8 cellular contexts compared by ENCODE assay signal in the genomic region with DNA sequence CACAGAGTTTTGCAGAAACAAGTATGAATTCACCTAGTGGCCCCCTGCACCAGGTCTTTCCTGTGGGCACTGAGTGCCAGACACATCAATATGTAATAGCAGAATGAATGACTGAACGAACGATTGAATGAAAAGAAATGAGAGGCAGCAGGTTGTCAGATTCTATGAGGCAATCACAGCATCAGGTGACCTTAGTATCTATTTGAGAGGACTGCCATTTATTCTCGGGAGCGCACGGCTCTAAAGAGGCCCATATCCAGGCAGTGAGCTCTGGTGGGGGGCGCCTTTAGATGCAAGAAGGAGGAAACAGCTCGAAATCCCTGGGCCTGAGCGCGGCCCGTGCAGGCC. TPM values are rescaled to one million over a fixed set of nuclear protein-coding genes. Genes with fewer than 3 reads are reported as not detected.
DNase-seq lines count a peak whose midpoint lies in the region; ATAC-seq and TF ChIP-seq lines count a peak whose summit lies in the region.

No MANE protein-coding gene starts in this region.

- peak overlapping the region; percentile 82 for H3K4me3 Mint-ChIP-seq in activated T-helper 1 cell treated with anti-CD3 and anti-CD28 coated beads, Interleukin-12 subunit alpha, Interleukin-12 subunit beta, Interleukin-2, Interleukin-4 antibody, amounts not matched to agents 30 ng/mL and 10 ng/mL and 1 ng/mL, durations not matched to agents 14 hours and 24 hours and 36 hours
- H3K4me3 Mint-ChIP-seq in stimulated activated naive CD8-positive, alpha-beta T cell treated with anti-CD3 and anti-CD28 coated beads, Interleukin-15, amount 100 ng/mL, for 72 hours, result peak overlapping the region; percentile 92 to 97

- no peak for DNase-seq in GM06990 (ENCODE audit: extremely low read depth, insufficient read length)
- no peak for DNase-seq in activated T-helper 1 cell treated with anti-CD3 and anti-CD28 coated beads, Interleukin-12 subunit alpha, Interleukin-12 subunit beta, Interleukin-2, Interleukin-4 antibody, amounts not matched to agents 30 ng/mL and 10 ng/mL and 1 ng/mL, durations not matched to agents 14 hours and 24 hours and 36 hours (ENCODE audit: low spot score)
- peak; percentile 23 for DNase-seq in iris pigment epithelial cell (ENCODE audit: low read depth)
- no peak for DNase-seq in stimulated activated naive CD8-positive, alpha-beta T cell treated with anti-CD3 and anti-CD28 coated beads, Interleukin-15, amount 100 ng/mL, for 72 hours
- no peak for DNase-seq in stimulated activated CD4-positive, alpha-beta T cell treated with anti-CD3 and anti-CD28 coated beads, Interleukin-2, amount 100 ng/mL, for 24 hours
- no peak for DNase-seq in occipital lobe (lab: John Stamatoyannopoulos, UW)
- DNase-seq in GM10266 (ENCODE audit: extremely low spot score), result no peak

- H3K36me3 Mint-ChIP-seq in activated T-helper 1 cell treated with anti-CD3 and anti-CD28 coated beads, Interleukin-12 subunit alpha, Interleukin-12 subunit beta, Interleukin-2, Interleukin-4 antibody, amounts not matched to agents 30 ng/mL and 10 ng/mL and 1 ng/mL, durations not matched to agents 14 hours and 24 hours and 36 hours (ENCODE audit: low read depth), result peaks cover 1% of the 10 kb centered on the region

- no peak overlapping the region for H3K27ac Mint-ChIP-seq in activated T-helper 1 cell treated with anti-CD3 and anti-CD28 coated beads, Interleukin-12 subunit alpha, Interleukin-12 subunit beta, Interleukin-2, Interleukin-4 antibody, amounts not matched to agents 30 ng/mL and 10 ng/mL and 1 ng/mL, durations not matched to agents 14 hours and 24 hours and 36 hours
- H3K27ac Mint-ChIP-seq in stimulated activated naive CD8-positive, alpha-beta T cell treated with anti-CD3 and anti-CD28 coated beads, Interleukin-15, amount 100 ng/mL, for 72 hours, result peak overlapping the region; percentile 75 to 94

- no peaks in the 10 kb centered on the region for H3K27me3 ChIP-seq in GM06990 (replicated peaks; ENCODE audit: control insufficient read depth, insufficient read depth, low read length)

- peaks cover 8% of the 10 kb centered on the region for H3K36me3 ChIP-seq in GM06990 (ENCODE audit: control insufficient read depth, insufficient read depth, low read length)

- peaks cover 12% of the 10 kb centered on the region for H3K4me1 Mint-ChIP-seq in activated T-helper 1 cell treated with anti-CD3 and anti-CD28 coated beads, Interleukin-12 subunit alpha, Interleukin-12 subunit beta, Interleukin-2, Interleukin-4 antibody, amounts not matched to agents 30 ng/mL and 10 ng/mL and 1 ng/mL, durations not matched to agents 14 hours and 24 hours and 36 hours (ENCODE audit: low read depth)
- H3K4me1 Mint-ChIP-seq in stimulated activated naive CD8-positive, alpha-beta T cell treated with anti-CD3 and anti-CD28 coated beads, Interleukin-15, amount 100 ng/mL, for 72 hours, result peaks cover 14% of the 10 kb centered on the region

- peak; percentile 17 for ATAC-seq in HG02981 (IDR thresholded peaks at IDR 0.05; ENCODE audit: unreplicated experiment)
- peak; percentile 42 for ATAC-seq in stimulated activated naive CD8-positive, alpha-beta T cell treated with anti-CD3 and anti-CD28 coated beads, Interleukin-15, amount 100 ng/mL, for 72 hours

- TF ChIP-seq CTCF in GM06990 (IDR thresholded peaks at IDR 0.05; ENCODE audit: insufficient read depth, low read length, poor library complexity, severe bottlenecking) (no peak), GM10266 (IDR thresholded peaks at IDR 0.05; ENCODE audit: control insufficient read depth, insufficient read depth, low read depth, missing control alignments) (no peak)

- intact Hi-C loops in activated T-helper 1 cell treated with anti-CD3 and anti-CD28 coated beads, Interleukin-12 subunit alpha, Interleukin-12 subunit beta, Interleukin-2, Interleukin-4 antibody, amounts not matched to agents 30 ng/mL and 10 ng/mL and 1 ng/mL, durations not matched to agents 14 hours and 24 hours and 36 hours (cut with micrococcal nuclease), result loop anchor here (2.0 to 5.0 kb wide), 6 partner anchors 40 to 495 kb away; partner anchors contain the start of genes ANKRD37, CASP3, CCDC110 and CENPU

- H3K9me3 Mint-ChIP-seq in activated T-helper 1 cell treated with anti-CD3 and anti-CD28 coated beads, Interleukin-12 subunit alpha, Interleukin-12 subunit beta, Interleukin-2, Interleukin-4 antibody, amounts not matched to agents 30 ng/mL and 10 ng/mL and 1 ng/mL, durations not matched to agents 14 hours and 24 hours and 36 hours, result no peaks in the 10 kb centered on the region
- no peaks in the 10 kb centered on the region for H3K9me3 Mint-ChIP-seq in stimulated activated naive CD8-positive, alpha-beta T cell treated with anti-CD3 and anti-CD28 coated beads, Interleukin-15, amount 100 ng/mL, for 72 hours

- peaks cover 72% of the 10 kb centered on the region for H3K27me3 Mint-ChIP-seq in activated T-helper 1 cell treated with anti-CD3 and anti-CD28 coated beads, Interleukin-12 subunit alpha, Interleukin-12 subunit beta, Interleukin-2, Interleukin-4 antibody, amounts not matched to agents 30 ng/mL and 10 ng/mL and 1 ng/mL, durations not matched to agents 14 hours and 24 hours and 36 hours (ENCODE audit: insufficient read depth)
- H3K27me3 Mint-ChIP-seq in stimulated activated naive CD8-positive, alpha-beta T cell treated with anti-CD3 and anti-CD28 coated beads, Interleukin-15, amount 100 ng/mL, for 72 hours, result peaks cover 27% of the 10 kb centered on the region

- H3K4me3 ChIP-seq in GM06990 (replicated peaks; ENCODE audit: low read depth, low read length), result peak overlapping the region; percentile 76

RNA-seq across cellular contexts. Expression of gene SLC25A4, which starts 0.5 kb away (rescaled TPM):
- total RNA-seq in activated T-helper 1 cell treated with anti-CD3 and anti-CD28 coated beads, Interleukin-12 subunit alpha, Interleukin-12 subunit beta, Interleukin-2, Interleukin-4 antibody, amounts not matched to agents 30 ng/mL and 10 ng/mL and 1 ng/mL, durations not matched to agents 14 hours and 24 hours and 36 hours, result 2.3 and 2.7 TPM in 2 replicates
- 31.0 TPM for total RNA-seq in occipital lobe
